8 cellular contexts compared by ENCODE assay signal in genomic region chr15:70892912-70893560, GRCh38. TPM values are rescaled to one million over a fixed set of nuclear protein-coding genes. Genes with fewer than 3 reads are reported as not detected.
DNase-seq lines count a peak whose midpoint lies in the region; ATAC-seq lines count a peak whose summit lies in the region.

No MANE protein-coding gene starts in this region.

- no peaks in the 10 kb centered on the region for H3K36me3 Mint-ChIP-seq in T-cell

- WGBS in esophagus, 2 donors = 3 to 6% methylated on average over 10 of the region's 10 CpGs

- peak; percentile 66 for DNase-seq in Ammon's horn (ENCODE audit: low spot score)
- no peak for DNase-seq in T-cell
- peak; percentile 74 for DNase-seq in myocyte (ENCODE audit: low read depth)
- DNase-seq in central memory CD4-positive, alpha-beta T cell = no peak
- DNase-seq in superior temporal gyrus (ENCODE audit: extremely low spot score) = no peak

- H3K9me3 ChIP-seq in esophagus (ENCODE audit: control insufficient read depth in 2 of 2, insufficient read depth in 1 of 2, low read depth in 1 of 2, low read length in 1 of 2) = no peaks in the 10 kb centered on the region

- CTCF ChIA-PET in T-cell (lab: Charles Lee) = no interaction called here

- ATAC-seq in GM18511 (IDR thresholded peaks at IDR 0.05; ENCODE audit: unreplicated experiment) (peak; percentile 25), HG03571 (IDR thresholded peaks at IDR 0.05; ENCODE audit: unreplicated experiment) (peak; percentile 20), T-cell (replicated peaks in 1 of 4) (no peak)

- H3K9me3 Mint-ChIP-seq in T-cell = peaks cover 0 to 6% (median 0%) of the 10 kb centered on the region in 3 donors

- peaks cover 10 to 14% (median 13%) of the 10 kb centered on the region in 3 donors for H3K4me1 Mint-ChIP-seq in T-cell

- H3K4me3 ChIP-seq in esophagus (ENCODE audit: low read depth in 1 of 2, low read length in 2 of 2) = peak overlapping the region; percentile 68 to 69

- peak overlapping the region; percentile 44 to 74 for H3K27ac ChIP-seq in esophagus (ENCODE audit: low read depth in 2 of 2, low read length in 1 of 2)

- POLR2A ChIA-PET in T-cell (lab: Charles Lee) = interaction anchor here in 1 of 2 donors (0.6 kb wide), 1 partner anchor 10 kb away, joined by 3 read pairs; no protein-coding TSS in a partner anchor

- H3K27me3 ChIP-seq in esophagus (ENCODE audit: control insufficient read depth in 1 of 2, insufficient read depth in 2 of 2, low read length in 2 of 2) = no peaks in the 10 kb centered on the region

- H3K4me1 ChIP-seq in esophagus (ENCODE audit: control insufficient read depth in 2 of 2, insufficient read depth in 2 of 2, low read length in 1 of 2) = peaks cover 0 to 3% of the 10 kb centered on the region in 2 donors

- H3K27me3 Mint-ChIP-seq in T-cell = peaks cover 48 to 59% of the 10 kb centered on the region in 2 donors

- no peak overlapping the region for H3K27ac Mint-ChIP-seq in T-cell

- H3K36me3 ChIP-seq in esophagus (ENCODE audit: control insufficient read depth in 2 of 2, insufficient read depth in 2 of 2, low read length in 1 of 2) = no peaks in the 10 kb centered on the region

- peak overlapping the region; percentile 75 to 82 (median 78) for H3K4me3 Mint-ChIP-seq in T-cell

RNA-seq across cellular contexts. Expression of gene LRRC49, which starts 0.4 kb away (rescaled TPM):
- total RNA-seq in T-cell (under 1 TPM in 4 of 5 donors, not detected in 1; 0.16 to 0.77 (median 0.51) TPM), myocyte (4.0 and 4.1 TPM in 2 replicates)
- polyA plus RNA-seq in esophagus = 1 to 10 TPM; 1.4 to 2.1 TPM
- 1.8 TPM for polyA plus RNA-seq in myocyte (2012)

RNA-seq across cellular contexts. Expression of gene THAP10, which starts 0.8 kb away (rescaled TPM):
- under 1 TPM in 2 of 5 donors, not detected in 3; 0.33 TPM for total RNA-seq in T-cell
- polyA plus RNA-seq in esophagus = 1 to 10 TPM in 1 of 2 donors, under 1 TPM in 1; 0.69 to 1.1 TPM
- 1.8 and 2.7 TPM in 2 replicates for total RNA-seq in myocyte
- 0.82 TPM for polyA plus RNA-seq in myocyte (2012)

RNA-seq across cellular contexts. Expression of gene LARP6, which starts 39.1 kb away (rescaled TPM):
- total RNA-seq in T-cell = under 1 TPM in 2 of 5 donors, not detected in 3; 0.41 to 0.49 TPM
- polyA plus RNA-seq in esophagus = 1 to 10 TPM; 3.2 to 6.5 TPM
- total RNA-seq in myocyte = 20.6 and 44.4 TPM in 2 replicates
- polyA plus RNA-seq in myocyte (2012) = 118 TPM

Comparison
In these comparisons a context has a peak if more than half of its experiments do, and no peak if none do; other contexts are left out.
1. DNase-seq: peak in Ammon's horn (single experiment) and myocyte (single experiment); none in T-cell (0 of 34), central memory CD4-positive, alpha-beta T cell (single experiment) and superior temporal gyrus (single experiment).
2. ATAC-seq: peak in GM18511 (single experiment) and HG03571 (single experiment); none in T-cell (0 of 4).
3. RNA of gene LARP6, which starts 39.1 kb away (total RNA-seq): 20.6 to 44.4 TPM in myocyte; 0.41 to 0.49 TPM in T-cell; every median in the first group is over 10 times any median in the second.